Comparison of ENCODE assay signal across 8 cellular contexts in genomic region chr5:72307968-72308852, GRCh38. TPM values are rescaled to one million over a fixed set of nuclear protein-coding genes. Genes with fewer than 3 reads are reported as not detected.
DNase-seq lines count a peak whose midpoint lies in the region; ATAC-seq, FAIRE-seq and TF ChIP-seq lines count a peak whose summit lies in the region.

No MANE protein-coding gene starts in this region.

- peaks cover 18% of the 10 kb centered on the region for H3F3A ChIP-seq in smooth muscle cell (ENCODE audit: low read depth)

- peak; percentile 81 for TF ChIP-seq CTCF in AG09309 (IDR thresholded peaks at IDR 0.05; ENCODE audit: control insufficient read depth, insufficient read depth, low read depth, low read length, missing control alignments)
- TF ChIP-seq CTCF in WI38 (IDR thresholded peaks at IDR 0.05; ENCODE audit: low read depth, low read length): peak; percentile 84
- peak; percentile 89 for TF ChIP-seq CTCF in bronchial epithelial cell (IDR thresholded peaks at IDR 0.05; ENCODE audit: insufficient read depth, low read length, severe bottlenecking)
- peak; percentile 80 for TF ChIP-seq CTCF in smooth muscle cell (IDR thresholded peaks at IDR 0.05; ENCODE audit: borderline replicate concordance, insufficient read depth, poor library complexity, severe bottlenecking)

- H3K27me3 ChIP-seq in bronchial epithelial cell (ENCODE audit: control insufficient read depth, insufficient read depth, low read length) (no peaks in the 10 kb centered on the region), smooth muscle cell (ENCODE audit: low read depth) (no peaks in the 10 kb centered on the region)

- no peaks in the 10 kb centered on the region for H3K9me3 ChIP-seq in smooth muscle cell (replicated peaks; ENCODE audit: low read depth)

- H4K20me1 ChIP-seq in smooth muscle cell (ENCODE audit: low read depth): no peaks in the 10 kb centered on the region

- peak; percentile 95 for ATAC-seq in GM18907 (IDR thresholded peaks at IDR 0.05; ENCODE audit: unreplicated experiment)
- ATAC-seq in HG03139 (IDR thresholded peaks at IDR 0.05; ENCODE audit: unreplicated experiment): peak; percentile 95

- H3K4me3 ChIP-seq in AG09309 (ENCODE audit: control insufficient read depth, low read depth, low read length): peak overlapping the region; percentile 62
- peak overlapping the region; percentile 75 for H3K4me3 ChIP-seq in WI38 (ENCODE audit: low read depth, low read length)
- H3K4me3 ChIP-seq in bronchial epithelial cell (ENCODE audit: low read depth, low read length): peak overlapping the region; percentile 82
- peak overlapping the region; percentile 72 for H3K4me3 ChIP-seq in smooth muscle cell

- H2AFZ ChIP-seq in smooth muscle cell (ENCODE audit: low read depth): peak overlapping the region; percentile 93

- no peak for FAIRE-seq in bronchial epithelial cell (lab: Jason Lieb, UNC)

- H3K4me1 ChIP-seq in smooth muscle cell (ENCODE audit: low read depth): peaks cover 11% of the 10 kb centered on the region

- peak overlapping the region; percentile 79 for H3K9ac ChIP-seq in smooth muscle cell (ENCODE audit: low read depth)

- peaks cover 42% of the 10 kb centered on the region for H3K79me2 ChIP-seq in smooth muscle cell (ENCODE audit: low read depth)

- DNase-seq in AG09309 (ENCODE audit: low read depth): peak; percentile 89
- DNase-seq in NCI-H2196 (lab: John Stamatoyannopoulos, UW; ENCODE audit: unreplicated experiment): peak; percentile 87
- peak; percentile 94 for DNase-seq in bronchial epithelial cell (ENCODE audit: low read depth)
- DNase-seq in iPS-NIHi7 (ENCODE audit: extremely low spot score): peak; percentile 97
- DNase-seq in smooth muscle cell (lab: John Stamatoyannopoulos, UW; ENCODE audit: unreplicated experiment): peak; percentile 89

- no peaks in the 10 kb centered on the region for H3K36me3 ChIP-seq in bronchial epithelial cell (ENCODE audit: control insufficient read depth, insufficient read depth, low read length)
- H3K36me3 ChIP-seq in smooth muscle cell (ENCODE audit: low read depth): peaks cover 7% of the 10 kb centered on the region

- WGBS in smooth muscle cell (ENCODE audit: low lambda C conversion rate): 3% methylated on average over 71 of the region's 76 CpGs

- peak overlapping the region; percentile 92 for H3K27ac ChIP-seq in smooth muscle cell (ENCODE audit: low read depth)

- H3K4me2 ChIP-seq in smooth muscle cell: peak overlapping the region; percentile 93

RNA-seq across cellular contexts. Expression of gene MRPS27, which starts 11.8 kb away (rescaled TPM):
- total RNA-seq in bronchial epithelial cell: 32.8 and 53.4 TPM in 2 replicates
- total RNA-seq in smooth muscle cell: 38.3 and 47.8 TPM in 2 replicates
- 36.7 and 41.0 TPM in 2 replicates for polyA plus RNA-seq in smooth muscle cell

RNA-seq across cellular contexts. Expression of gene PTCD2, which starts 12.0 kb away (rescaled TPM):
- total RNA-seq in bronchial epithelial cell (3.4 and 3.6 TPM in 2 replicates), smooth muscle cell (8.5 and 10.0 TPM in 2 replicates)
- 4.7 and 6.3 TPM in 2 replicates for polyA plus RNA-seq in smooth muscle cell

Comparison
In these comparisons a context has a peak if more than half of its experiments do, and no peak if none do; other contexts are left out.
1. Peak in every context shown above with its lines: DNase-seq, ATAC-seq, H3K4me3 ChIP-seq and H3K27ac ChIP-seq.